In the genomic region with DNA sequence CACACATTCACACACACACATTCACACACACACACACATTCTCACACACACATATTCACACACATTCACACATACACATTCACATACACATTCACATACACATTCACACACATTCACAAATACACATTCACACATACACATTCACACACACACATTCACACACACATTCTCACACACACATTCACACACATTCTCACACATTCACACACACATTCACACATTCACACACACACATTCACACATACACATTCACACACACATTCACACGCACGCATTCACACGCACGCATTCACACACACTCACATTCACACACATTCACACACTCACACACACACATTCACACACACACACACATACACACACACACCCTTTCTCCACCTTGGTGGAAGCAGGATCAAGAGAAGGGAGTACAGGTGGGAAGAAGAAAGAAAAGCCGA, we compare ENCODE assay signal across 2 cellular contexts.
TF ChIP-seq lines count a peak whose summit lies in the region.

No MANE protein-coding gene starts in this region.

TF ChIP-seq in K562, 482 proteins besides CTCF, POLR2A, EP300 and RAD21:
- TF ChIP-seq SUPT5H (IDR thresholded peaks at IDR 0.05), result 0 out of 2 replicates have a peak, but pooled peaks have one; percentile 44
- TF ChIP-seq ETS2 (tag; IDR thresholded peaks at IDR 0.05; ENCODE audit: borderline replicate concordance, poor library complexity, severe bottlenecking), result no peak
- peak; percentile 98 for TF ChIP-seq ZBTB43 (CRISPR knock-in tag; IDR thresholded peaks at IDR 0.05)
- 0 out of 2 replicates have a peak, but pooled peaks have one; percentile 58 for TF ChIP-seq MYNN (IDR thresholded peaks at IDR 0.05)
- TF ChIP-seq MYNN (CRISPR knock-in tag; IDR thresholded peaks at IDR 0.05), result no peak
- no peak for TF ChIP-seq TOE1 (IDR thresholded peaks at IDR 0.05; ENCODE audit: borderline replicate concordance)
- TF ChIP-seq TOE1 (CRISPR knock-in tag; IDR thresholded peaks at IDR 0.05; ENCODE audit: borderline replicate concordance, low read depth), result no peak
- TF ChIP-seq ZNF239 (CRISPR knock-in tag; IDR thresholded peaks at IDR 0.05), result no peak
- TF ChIP-seq STAT5A (IDR thresholded peaks at IDR 0.05; ENCODE audit: borderline replicate concordance, low read length), result peak; percentile 30; the same call in 1 of the 2 replicates

TF ChIP-seq in SK-N-SH treated with all-trans-retinoic acid at 6 μM for 48 hours, 23 proteins besides CTCF, POLR2A, EP300 and RAD21:
- no peak for TF ChIP-seq ISL1 (CRISPR knock-in tag; IDR thresholded peaks at IDR 0.05)
- no peak for TF ChIP-seq ZFP3 (CRISPR knock-in tag; IDR thresholded peaks at IDR 0.05)
- TF ChIP-seq ARNTL (CRISPR knock-in tag; IDR thresholded peaks at IDR 0.05; ENCODE audit: borderline replicate concordance, low read depth), result no peak
- TF ChIP-seq OSR1 (CRISPR knock-in tag; IDR thresholded peaks at IDR 0.05), result no peak
- no peak for TF ChIP-seq ZFP30 (CRISPR knock-in tag; IDR thresholded peaks at IDR 0.05)
- no peak for TF ChIP-seq PATZ1 (CRISPR knock-in tag; IDR thresholded peaks at IDR 0.05; ENCODE audit: borderline replicate concordance)
- no peak for TF ChIP-seq ZNF565 (CRISPR knock-in tag; conservative IDR thresholded peaks at IDR 0.05; ENCODE audit: low read depth)
TF ChIP-seq in SK-N-SH treated with all-trans-retinoic acid at 6 μM for 48 hours: peak in this region for 0.
